ENCODE assay signal across 13 cellular contexts in genomic region chr3:113002676-113003075, GRCh38. TPM values are rescaled to one million over a fixed set of nuclear protein-coding genes. Genes with fewer than 3 reads are reported as not detected.
A peak's percentile ranks its signal among the peaks of the same experiment; 100 is the strongest.
DNase-seq lines count a peak whose midpoint lies in the region; ATAC-seq and TF ChIP-seq lines count a peak whose summit lies in the region.
"Had no signal": no experiment of that assay in that cellular context is flagged by ENCODE, and none has a peak within 500 bp of the region (broad histone marks: within the 10 kb centered on the region; RNA-seq: fewer than 3 reads in every experiment).

No MANE protein-coding gene starts in this region.

- ATAC-seq in DND-41 (ENCODE audit: insufficient read depth, low read depth) (0 out of 3 replicates have a peak, but pooled peaks have one; percentile 33), HG03025 (IDR thresholded peaks at IDR 0.05; ENCODE audit: low FRiP score, unreplicated experiment) (no peak)
- peak; percentile 31 to 47 for ATAC-seq in naive thymus-derived CD8-positive, alpha-beta T cell

- H3K4me2 ChIP-seq in DND-41 (ENCODE audit: insufficient read depth, low read length), result no peak overlapping the region
- H3K4me2 ChIP-seq: BLaER1 had no signal

- POLR2A ChIA-PET in naive thymus-derived CD8-positive, alpha-beta T cell (lab: Charles Lee), result interaction anchor here (0.6 to 1.9 kb wide), 3 partner anchors 11 to 17 kb away, joined by 3 to 9 read pairs (median 3); partner anchors contain the start of gene GTPBP8

- H3K9ac ChIP-seq in DND-41 (ENCODE audit: low read depth, low read length), result no peak overlapping the region
- H3K9ac ChIP-seq: BLaER1 had no signal

- no peaks in the 10 kb centered on the region for H3K9me3 ChIP-seq in DND-41 (ENCODE audit: insufficient read depth, low read length, severe bottlenecking)
- H3K9me3 ChIP-seq: BLaER1, breast epithelium, neutrophil had no signal

- H3K4me3 ChIP-seq in DND-41 (ENCODE audit: low read depth in 1 of 2, low read length in 2 of 2) (no peak overlapping the region), foreskin fibroblast (ENCODE audit: low read depth in 1 of 2, low read length in 2 of 2) (no peak overlapping the region)
- H3K4me3 ChIP-seq: BLaER1, breast epithelium had no signal

- peaks cover 12% of the 10 kb centered on the region; the same call in 1 of the 2 replicates for H3K79me2 ChIP-seq in DND-41 (ENCODE audit: insufficient read depth, low read length)

- H3K4me1 Mint-ChIP-seq in activated naive CD4-positive, alpha-beta T cell treated with anti-CD3 and anti-CD28 coated beads for 36 hours (ENCODE audit: low read depth), result peaks cover 86% of the 10 kb centered on the region
- H3K4me1 Mint-ChIP-seq in naive thymus-derived CD8-positive, alpha-beta T cell, result peaks cover 27 to 71% (median 67%) of the 10 kb centered on the region in 4 donors

- H3K27ac Mint-ChIP-seq in activated naive CD4-positive, alpha-beta T cell treated with anti-CD3 and anti-CD28 coated beads for 36 hours, result peak overlapping the region; percentile 95
- peak overlapping the region; percentile 25 to 95 (median 86) for H3K27ac Mint-ChIP-seq in naive thymus-derived CD8-positive, alpha-beta T cell

- H3K27ac ChIP-seq in DND-41 (ENCODE audit: low read length), result no peak overlapping the region
- H3K27ac ChIP-seq: BLaER1, breast epithelium, neutrophil had no signal

- in situ Hi-C loops in G401 (cut with HindIII; ENCODE audit: low sequenced_read_pairs), result no loop called here

- DNase-seq in DND-41 (no peak), T follicular helper cell (ENCODE audit: low read depth) (peak; percentile 15), G401 (ENCODE audit: low spot score) (no peak), foreskin fibroblast (no peak), DMS153 (lab: John Stamatoyannopoulos, UW) (no peak)
- DNase-seq in activated naive CD4-positive, alpha-beta T cell treated with anti-CD3 and anti-CD28 coated beads for 36 hours, result peak; percentile 90
- DNase-seq in naive thymus-derived CD8-positive, alpha-beta T cell, result peak in 5 of 10 donors; percentile 17 to 62 (median 35)
- DNase-seq: islet precursor cell, NCI-H2029 had no signal

- peaks cover 66% of the 10 kb centered on the region for H3K36me3 Mint-ChIP-seq in activated naive CD4-positive, alpha-beta T cell treated with anti-CD3 and anti-CD28 coated beads for 36 hours (ENCODE audit: low read depth)
- H3K36me3 Mint-ChIP-seq in naive thymus-derived CD8-positive, alpha-beta T cell, result peaks cover 0 to 79% (median 18%) of the 10 kb centered on the region in 3 donors

- H2AFZ ChIP-seq in DND-41 (ENCODE audit: low read depth, low read length), result no peak overlapping the region

- H3K9me3 Mint-ChIP-seq in activated naive CD4-positive, alpha-beta T cell treated with anti-CD3 and anti-CD28 coated beads for 36 hours, result no peaks in the 10 kb centered on the region
- H3K9me3 Mint-ChIP-seq in naive thymus-derived CD8-positive, alpha-beta T cell, result no peaks in the 10 kb centered on the region

- peaks cover 91% of the 10 kb centered on the region for H3K36me3 ChIP-seq in DND-41 (ENCODE audit: insufficient read depth, low read length)

- intact Hi-C loops in activated naive CD4-positive, alpha-beta T cell treated with anti-CD3 and anti-CD28 coated beads for 36 hours (cut with micrococcal nuclease), result loop anchor here (5.0 to 10.0 kb wide), 2 partner anchors 665 to 1212 kb away; no protein-coding TSS in a partner anchor

- no peaks in the 10 kb centered on the region for H3K4me1 ChIP-seq in DND-41 (ENCODE audit: insufficient read depth, low read length)
- H3K4me1 ChIP-seq: BLaER1, breast epithelium had no signal

- CTCF ChIA-PET in activated naive CD4-positive, alpha-beta T cell treated with anti-CD3 and anti-CD28 coated beads for 36 hours (lab: Charles Lee), result interaction anchor here (0.7 to 1.6 kb wide), 3 partner anchors 11 to 423 kb away, joined by 3 to 8 read pairs (median 4); partner anchors contain the start of genes CD200R1 and GTPBP8

- no peaks in the 10 kb centered on the region for H3K27me3 Mint-ChIP-seq in activated naive CD4-positive, alpha-beta T cell treated with anti-CD3 and anti-CD28 coated beads for 36 hours (ENCODE audit: low read depth)
- no peaks in the 10 kb centered on the region for H3K27me3 Mint-ChIP-seq in naive thymus-derived CD8-positive, alpha-beta T cell

- H3K27me3 ChIP-seq in DND-41 (ENCODE audit: insufficient read depth, low read length, poor library complexity), result no peaks in the 10 kb centered on the region
- H3K27me3 ChIP-seq: BLaER1, breast epithelium, neutrophil had no signal

- H3K4me3 Mint-ChIP-seq in activated naive CD4-positive, alpha-beta T cell treated with anti-CD3 and anti-CD28 coated beads for 36 hours, result peak overlapping the region; percentile 42
- peak overlapping the region in 7 of 10 donors; percentile 11 to 65 (median 29) for H3K4me3 Mint-ChIP-seq in naive thymus-derived CD8-positive, alpha-beta T cell

- peaks cover 3% of the 10 kb centered on the region; the same call in 1 of the 2 replicates for H4K20me1 ChIP-seq in DND-41 (ENCODE audit: insufficient read depth, low read length)

- no peak for TF ChIP-seq CTCF in DND-41 (IDR thresholded peaks at IDR 0.05; ENCODE audit: borderline replicate concordance, extremely low read depth, low read length, poor library complexity, severe bottlenecking)
- no peak for TF ChIP-seq CTCF in foreskin fibroblast (IDR thresholded peaks at IDR 0.05; ENCODE audit: low read depth, low read length)

RNA-seq across cellular contexts. Expression of gene GTPBP8, which starts 11.9 kb away (rescaled TPM):
- total RNA-seq in activated naive CD4-positive, alpha-beta T cell treated with anti-CD3 and anti-CD28 coated beads for 36 hours, result 10 to 100 TPM; 62.8 to 68.9 TPM
- total RNA-seq in naive thymus-derived CD8-positive, alpha-beta T cell, result 10 to 100 TPM; 29.3 to 36.9 TPM
- 10 to 100 TPM; 22.8 to 26.4 (median 25.9) TPM for polyA plus RNA-seq in naive thymus-derived CD8-positive, alpha-beta T cell
- 20.4 and 26.9 TPM in 2 replicates for total RNA-seq in G401 (2014; rRNA removed; shearing (Covaris generic))

RNA-seq across cellular contexts. Expression of gene CD200R1, which starts 27.8 kb away (rescaled TPM):
- 1 to 10 TPM; 1.1 TPM for total RNA-seq in activated naive CD4-positive, alpha-beta T cell treated with anti-CD3 and anti-CD28 coated beads for 36 hours
- 1 to 10 TPM; 8.8 to 9.5 TPM for total RNA-seq in naive thymus-derived CD8-positive, alpha-beta T cell
- polyA plus RNA-seq in naive thymus-derived CD8-positive, alpha-beta T cell, result 10 to 100 TPM in 1 of 3 donors, 1 to 10 TPM in 2; 6.4 to 11.0 (median 7.7) TPM
- not detected in 2 replicates for total RNA-seq in G401 (2014; rRNA removed; shearing (Covaris generic))

Comparison
In these comparisons a context has a peak if more than half of its experiments do, and no peak if none do; other contexts are left out.
1. DNase-seq: peak in T follicular helper cell (single experiment) and activated naive CD4-positive, alpha-beta T cell treated with anti-CD3 and anti-CD28 coated beads for 36 hours (single experiment); none in DND-41 (single experiment), G401 (single experiment), foreskin fibroblast (0 of 2) and DMS153 (single experiment).